Comparison of ENCODE assay signal across 21 cellular contexts in genomic region chr11:56688554-56688953, GRCh38. TPM values are rescaled to one million over a fixed set of nuclear protein-coding genes. Genes with fewer than 3 reads are reported as not detected.
DNase-seq lines count a peak whose midpoint lies in the region; ATAC-seq and TF ChIP-seq lines count a peak whose summit lies in the region.
"Had no signal": no experiment of that assay in that cellular context is flagged by ENCODE, and none has a peak within 500 bp of the region (broad histone marks: within the 10 kb centered on the region; RNA-seq: fewer than 3 reads in every experiment).

No MANE protein-coding gene starts in this region.

- H3K27ac ChIP-seq in mesendoderm (ENCODE audit: low read depth, low read length) = no peak overlapping the region
- H3K27ac ChIP-seq: BLaER1 had no signal

- H3K4me2 ChIP-seq in mesendoderm (ENCODE audit: low read length) = no peak overlapping the region
- H3K4me2 ChIP-seq: BLaER1 had no signal

- no peaks in the 10 kb centered on the region for H3K4me1 ChIP-seq in mesendoderm (ENCODE audit: control insufficient read depth, low read depth, low read length)
- H3K4me1 ChIP-seq: BE2C, BLaER1 had no signal

- H3K36me3 ChIP-seq in mesendoderm (ENCODE audit: control insufficient read depth, insufficient read depth, low read length) = no peaks in the 10 kb centered on the region
- H3K36me3 ChIP-seq: BE2C, BLaER1 had no signal

- H3K23ac ChIP-seq in mesendoderm (ENCODE audit: low read length) = no peak overlapping the region

- no peaks in the 10 kb centered on the region for H3K79me2 ChIP-seq in mesendoderm (ENCODE audit: control insufficient read depth, insufficient read depth, low read length)

- H4K8ac ChIP-seq in mesendoderm (ENCODE audit: low read depth, low read length) = no peak overlapping the region

- H3K4me3 ChIP-seq in mesendoderm (ENCODE audit: low read length) = no peak overlapping the region
- H3K4me3 ChIP-seq: BLaER1 had no signal

- TF ChIP-seq POLR2A in GM18505 (IDR thresholded peaks at IDR 0.05; ENCODE audit: borderline replicate concordance, extremely low read depth, insufficient read depth, insufficient read length) = no peak

- ATAC-seq in GM18505 (IDR thresholded peaks at IDR 0.05; ENCODE audit: unreplicated experiment) (no peak), HG02610 (IDR thresholded peaks at IDR 0.05; ENCODE audit: unreplicated experiment) (no peak)

- H3K9ac ChIP-seq in mesendoderm (ENCODE audit: low read length) = no peak overlapping the region
- H3K9ac ChIP-seq: BLaER1 had no signal

- H2BK15ac ChIP-seq in mesendoderm (replicated peaks; ENCODE audit: low read depth) = no peak overlapping the region

- DNase-seq in NCI-H748 (lab: John Stamatoyannopoulos, UW; ENCODE audit: unreplicated experiment) (peak; percentile 69), mesendoderm (peak; percentile 15), RPMI8226 (no peak)
- DNase-seq: 8988T; ACHN; BE2C; C1 segment of cervical spinal cord; CD4-positive, alpha-beta memory T cell; CD4-positive, CD25-positive, alpha-beta regulatory T cell; CD8-positive, alpha-beta memory T cell; COR-L47; DMS 273 treated with DMSO at 0.1 percent for 48 hours; DMS153; DMS53; DMS79; GF-D8 had no signal

- H3K18ac ChIP-seq in mesendoderm (ENCODE audit: low read length) = no peak overlapping the region

- no peak overlapping the region for H2AK5ac ChIP-seq in mesendoderm (ENCODE audit: low read length)

- no peak overlapping the region for H2BK120ac ChIP-seq in mesendoderm (ENCODE audit: low read depth, low read length)

- H2BK5ac ChIP-seq in mesendoderm (ENCODE audit: low read length) = no peak overlapping the region

- no peak overlapping the region for H3K56ac ChIP-seq in mesendoderm (ENCODE audit: low read length)

- H4K5ac ChIP-seq in mesendoderm (ENCODE audit: low read length) = no peak overlapping the region

- no peak overlapping the region for H3K4ac ChIP-seq in mesendoderm (ENCODE audit: low read depth, low read length)

- H3K27me3 ChIP-seq in mesendoderm (ENCODE audit: insufficient read depth, low read length, poor library complexity) = no peaks in the 10 kb centered on the region
- H3K27me3 ChIP-seq: BE2C, BLaER1 had no signal

- H3K79me1 ChIP-seq in mesendoderm (ENCODE audit: low read length) = no peaks in the 10 kb centered on the region

RNA-seq across cellular contexts. Expression of gene OR9G1, which starts 10.3 kb away (rescaled TPM):
- polyA plus RNA-seq in mesendoderm (2013, experiment 1 of 2) = not detected
- polyA plus RNA-seq in mesendoderm (2013, experiment 2 of 2) = not detected
- polyA plus RNA-seq: AG04450; CD14-positive monocyte; CD4-positive, alpha-beta memory T cell; CD4-positive, CD25-positive, alpha-beta regulatory T cell; CD8-positive, alpha-beta memory T cell had no signal

RNA-seq across cellular contexts. Expression of gene OR5AR1, which starts 25.1 kb away (rescaled TPM):
- not detected for polyA plus RNA-seq in mesendoderm (2013, experiment 1 of 2)
- polyA plus RNA-seq in mesendoderm (2013, experiment 2 of 2) = not detected
- polyA plus RNA-seq: AG04450; CD14-positive monocyte; CD4-positive, alpha-beta memory T cell; CD4-positive, CD25-positive, alpha-beta regulatory T cell; CD8-positive, alpha-beta memory T cell had no signal

RNA-seq across cellular contexts. Expression of gene OR5AP2, which starts 46.3 kb away (rescaled TPM):
- polyA plus RNA-seq in mesendoderm (2013, experiment 1 of 2) = not detected
- not detected for polyA plus RNA-seq in mesendoderm (2013, experiment 2 of 2)
- polyA plus RNA-seq: AG04450; CD14-positive monocyte; CD4-positive, alpha-beta memory T cell; CD4-positive, CD25-positive, alpha-beta regulatory T cell; CD8-positive, alpha-beta memory T cell had no signal

RNA-seq across cellular contexts. Expression of gene OR9G4, which starts 59.9 kb away (rescaled TPM):
- polyA plus RNA-seq in mesendoderm (2013, experiment 1 of 2) = not detected
- polyA plus RNA-seq in mesendoderm (2013, experiment 2 of 2) = not detected
- polyA plus RNA-seq: AG04450; CD14-positive monocyte; CD4-positive, alpha-beta memory T cell; CD4-positive, CD25-positive, alpha-beta regulatory T cell; CD8-positive, alpha-beta memory T cell had no signal
